ENCODE assay signal across 1 cellular context in the genomic region with DNA sequence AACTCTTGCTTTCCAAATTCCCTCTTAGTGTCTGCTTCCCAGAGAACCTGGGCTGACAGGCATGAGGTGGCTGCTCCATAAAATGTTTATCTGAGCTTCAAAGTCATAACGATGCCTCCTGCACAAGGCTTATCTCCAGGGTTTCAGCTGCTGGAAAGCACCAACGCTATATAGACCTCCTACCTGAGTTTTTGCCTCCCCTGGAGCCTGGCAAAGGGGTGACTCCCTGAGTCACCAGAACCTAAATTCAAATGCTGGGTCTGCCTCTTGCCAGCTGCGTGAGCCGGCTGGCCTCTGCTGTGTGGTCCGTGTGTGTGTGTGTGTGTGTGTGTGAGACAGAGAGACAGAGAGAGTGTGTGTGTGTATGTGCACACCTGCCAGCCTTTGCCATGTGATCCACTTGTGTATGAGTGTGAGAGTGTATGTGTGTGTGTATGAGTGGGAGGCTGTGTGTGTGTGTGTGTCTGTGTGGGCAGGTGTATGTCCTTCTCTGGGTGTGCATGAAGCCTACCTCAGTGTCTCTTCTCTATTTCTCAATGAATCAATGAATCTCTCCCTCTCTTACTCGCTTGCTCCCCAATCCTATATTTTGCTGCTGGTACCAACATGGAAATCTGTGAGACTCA.
TF ChIP-seq lines count a peak whose summit lies in the region.

No MANE protein-coding gene starts in this region.

TF ChIP-seq in H1, 55 proteins besides CTCF, POLR2A, EP300 and RAD21:
- TF ChIP-seq, protein P1, sequence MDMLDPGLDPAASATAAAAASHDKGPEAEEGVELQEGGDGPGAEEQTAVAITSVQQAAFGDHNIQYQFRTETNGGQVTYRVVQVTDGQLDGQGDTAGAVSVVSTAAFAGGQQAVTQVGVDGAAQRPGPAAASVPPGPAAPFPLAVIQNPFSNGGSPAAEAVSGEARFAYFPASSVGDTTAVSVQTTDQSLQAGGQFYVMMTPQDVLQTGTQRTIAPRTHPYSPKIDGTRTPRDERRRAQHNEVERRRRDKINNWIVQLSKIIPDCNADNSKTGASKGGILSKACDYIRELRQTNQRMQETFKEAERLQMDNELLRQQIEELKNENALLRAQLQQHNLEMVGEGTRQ (IDR thresholded peaks at IDR 0.05; ENCODE audit: low read length) = no peak
- TF ChIP-seq HDAC6 (IDR thresholded peaks at IDR 0.05; ENCODE audit: low read depth, low read length) (no peak), SUZ12 (IDR thresholded peaks at IDR 0.05; ENCODE audit: low read length) (no peak)
TF ChIP-seq in H1: peak in this region for 0.
